Comparison of ENCODE assay signal across 34 cellular contexts in genomic region chr6:26113570-26113969, GRCh38.
"Had no signal": no experiment of that assay in that cellular context is flagged by ENCODE, and none has a peak within 500 bp of the region (broad histone marks: within the 10 kb centered on the region; RNA-seq: fewer than 3 reads in every experiment).

No MANE protein-coding gene starts in this region.

- H3K4me1 ChIP-seq: ascending aorta, breast epithelium, colonic mucosa, gastroesophageal sphincter, heart right ventricle had no signal

- H3K4me3 ChIP-seq: ascending aorta, breast epithelium, cardiac muscle cell, colonic mucosa, esophagus squamous epithelium, gastroesophageal sphincter, heart right ventricle had no signal

- H3K9me3 ChIP-seq: ascending aorta, breast epithelium, colonic mucosa, esophagus squamous epithelium, gastroesophageal sphincter, heart right ventricle had no signal

- H3K36me3 Mint-ChIP-seq: activated naive CD4-positive, alpha-beta T cell treated with anti-CD3 and anti-CD28 coated beads, Interleukin-2, amount 50 U/mL, for 72 hours; brain; WTC11 had no signal

- H3K36me3 ChIP-seq: ascending aorta, breast epithelium, cardiac muscle cell, colonic mucosa, esophagus squamous epithelium, gastroesophageal sphincter, heart right ventricle had no signal

- H3K27ac Mint-ChIP-seq: activated CD4-positive, alpha-beta memory T cell treated with anti-CD3 and anti-CD28 coated beads, Interleukin-2, amount 10 ng/mL, durations not matched to agents 7 days and 5 days; activated CD4-positive, alpha-beta T cell treated with anti-CD3 and anti-CD28 coated beads, Interleukin-2, amount 10 ng/mL, durations not matched to agents 7 days and 5 days; activated naive CD4-positive, alpha-beta T cell treated with anti-CD3 and anti-CD28 coated beads, Interleukin-2, amount 10 ng/mL, durations not matched to agents 7 days and 5 days; activated naive CD4-positive, alpha-beta T cell treated with anti-CD3 and anti-CD28 coated beads, Interleukin-2, amount 50 U/mL, for 72 hours; activated naive CD8-positive, alpha-beta T cell treated with anti-CD3 and anti-CD28 coated beads, Interleukin-2, amount 10 ng/mL, durations not matched to agents 7 days and 5 days; activated T-cell treated with anti-CD3 and anti-CD28 coated beads, Interleukin-2, amount 50 U/mL, for 24 hours; activated T-cell treated with anti-CD3 and anti-CD28 coated beads, Interleukin-2, amount 50 U/mL, for 72 hours; brain; T-helper 17 cell; T-helper 2 cell treated with Interferon-gamma antibody and Interleukin-4, amounts not matched to agents 5 μg/mL and 100 μg/mL, for 36 hours; WTC11 had no signal

- H3K27me3 ChIP-seq: ascending aorta, breast epithelium, cardiac muscle cell, colonic mucosa, esophagus squamous epithelium, gastroesophageal sphincter, heart right ventricle had no signal

- H3K4me3 Mint-ChIP-seq: activated CD4-positive, alpha-beta memory T cell treated with anti-CD3 and anti-CD28 coated beads, Interleukin-2, amount 10 ng/mL, durations not matched to agents 7 days and 5 days; activated CD4-positive, alpha-beta T cell treated with anti-CD3 and anti-CD28 coated beads, Interleukin-2, amount 10 ng/mL, durations not matched to agents 7 days and 5 days; activated naive CD4-positive, alpha-beta T cell treated with anti-CD3 and anti-CD28 coated beads, Interleukin-2, amount 10 ng/mL, durations not matched to agents 7 days and 5 days; activated naive CD8-positive, alpha-beta T cell treated with anti-CD3 and anti-CD28 coated beads, Interleukin-2, amount 10 ng/mL, durations not matched to agents 7 days and 5 days; activated T-cell treated with anti-CD3 and anti-CD28 coated beads, Interleukin-2, amount 50 U/mL, for 24 hours; activated T-cell treated with anti-CD3 and anti-CD28 coated beads, Interleukin-2, amount 50 U/mL, for 72 hours; brain; T-helper 17 cell; T-helper 2 cell treated with Interferon-gamma antibody and Interleukin-4, amounts not matched to agents 5 μg/mL and 100 μg/mL, for 36 hours; WTC11 had no signal

- H3K27me3 Mint-ChIP-seq: activated CD4-positive, alpha-beta T cell treated with anti-CD3 and anti-CD28 coated beads, Interleukin-2, amount 10 ng/mL, durations not matched to agents 7 days and 5 days; activated naive CD4-positive, alpha-beta T cell treated with anti-CD3 and anti-CD28 coated beads, Interleukin-2, amount 10 ng/mL, durations not matched to agents 7 days and 5 days; activated T-cell treated with anti-CD3 and anti-CD28 coated beads, Interleukin-2, amount 50 U/mL, for 24 hours had no signal

- H3K27ac ChIP-seq: ascending aorta, breast epithelium, cardiac muscle cell, colonic mucosa, epithelial cell of prostate, esophagus squamous epithelium, gastroesophageal sphincter, heart right ventricle, VCaP had no signal

- H3K4me1 Mint-ChIP-seq: brain had no signal

- ATAC-seq: activated naive CD4-positive, alpha-beta T cell treated with anti-CD3 and anti-CD28 coated beads, Interleukin-2, amount 50 U/mL, for 72 hours; activated T-cell treated with anti-CD3 and anti-CD28 coated beads, Interleukin-2, amount 50 U/mL, for 72 hours; gastroesophageal sphincter; heart right ventricle; T-helper 17 cell; WTC11 had no signal

- H3K9me3 Mint-ChIP-seq: activated CD4-positive, alpha-beta memory T cell treated with anti-CD3 and anti-CD28 coated beads, Interleukin-2, amount 10 ng/mL, durations not matched to agents 7 days and 5 days; activated naive CD4-positive, alpha-beta T cell treated with anti-CD3 and anti-CD28 coated beads, Interleukin-2, amount 10 ng/mL, durations not matched to agents 7 days and 5 days; activated naive CD4-positive, alpha-beta T cell treated with anti-CD3 and anti-CD28 coated beads, Interleukin-2, amount 50 U/mL, for 72 hours; activated naive CD8-positive, alpha-beta T cell treated with anti-CD3 and anti-CD28 coated beads, Interleukin-2, amount 10 ng/mL, durations not matched to agents 7 days and 5 days; activated T-cell treated with anti-CD3 and anti-CD28 coated beads, Interleukin-2, amount 50 U/mL, for 24 hours; activated T-cell treated with anti-CD3 and anti-CD28 coated beads, Interleukin-2, amount 50 U/mL, for 72 hours; brain; T-helper 2 cell treated with Interferon-gamma antibody and Interleukin-4, amounts not matched to agents 5 μg/mL and 100 μg/mL, for 36 hours had no signal

- FAIRE-seq: endometrium, endothelial cell of umbilical vein had no signal

- DNase-seq: activated CD4-positive, alpha-beta memory T cell treated with anti-CD3 and anti-CD28 coated beads, Interleukin-2, amount 10 ng/mL, durations not matched to agents 7 days and 5 days; activated CD4-positive, alpha-beta T cell treated with anti-CD3 and anti-CD28 coated beads for 1 hour; activated CD4-positive, alpha-beta T cell treated with anti-CD3 and anti-CD28 coated beads for 4 hours; activated CD4-positive, alpha-beta T cell treated with anti-CD3 and anti-CD28 coated beads, Interleukin-2, amount 10 ng/mL, durations not matched to agents 7 days and 5 days; activated CD4-positive, alpha-beta T cell treated with anti-CD3 and anti-CD28 coated beads, Interleukin-2, amount 50 U/mL, for 4 hours; activated CD8-positive, alpha-beta memory T cell treated with anti-CD3 and anti-CD28 coated beads, Interleukin-2, amount 50 U/mL, for 48 hours; activated gamma-delta T cell; activated naive CD4-positive, alpha-beta T cell; activated naive CD4-positive, alpha-beta T cell treated with anti-CD3 and anti-CD28 coated beads, Interleukin-2, amount 10 ng/mL, durations not matched to agents 7 days and 5 days; activated naive CD8-positive, alpha-beta T cell treated with anti-CD3 and anti-CD28 coated beads, Interleukin-2, amount 10 ng/mL, durations not matched to agents 7 days and 5 days; activated T-cell treated with anti-CD3 and anti-CD28 coated beads for 4 hours; activated T-cell treated with anti-CD3 and anti-CD28 coated beads, Interleukin-2, amount 50 U/mL, for 24 hours; activated T-cell treated with anti-CD3 and anti-CD28 coated beads, Interleukin-2, amount 50 U/mL, for 72 hours; central memory CD4-positive, alpha-beta T cell; cerebellar nuclear complex; colonic mucosa; effector CD8-positive, alpha-beta T cell; esophagus squamous epithelium; foreskin melanocyte; heart right ventricle; T-helper 17 cell; T1000 had no signal
